19 cellular contexts compared by ENCODE assay signal in genomic region chr6:93962566-93962965, GRCh38.
"Had no signal": no experiment of that assay in that cellular context is flagged by ENCODE, and none has a peak within 500 bp of the region (broad histone marks: within the 10 kb centered on the region; RNA-seq: fewer than 3 reads in every experiment).

No MANE protein-coding gene starts in this region.

- H3K9me3 Mint-ChIP-seq: neural crest cell; T-helper 1 cell treated with Interleukin-12 subunit alpha and Interleukin-12 subunit beta and Interleukin-4 antibody, amounts not matched to agents 30 μg/mL and 1 μg/mL, for 36 hours had no signal

- H3K9me3 ChIP-seq: esophagus muscularis mucosa, pancreas, stomach, thoracic aorta, vagina had no signal

- H3K4me1 Mint-ChIP-seq: activated naive CD4-positive, alpha-beta T cell treated with anti-CD3 and anti-CD28 coated beads, Interleukin-2, amount 50 U/mL, for 24 hours; memory B cell had no signal

- H3K27me3 ChIP-seq: brain microvascular endothelial cell, esophagus muscularis mucosa, pancreas, stomach, vagina had no signal

- H3K36me3 Mint-ChIP-seq: activated naive CD4-positive, alpha-beta T cell treated with anti-CD3 and anti-CD28 coated beads, Interleukin-2, amount 50 U/mL, for 24 hours; memory B cell had no signal

- H3K36me3 ChIP-seq: brain microvascular endothelial cell, esophagus muscularis mucosa, pancreas, stomach, thoracic aorta, vagina had no signal

- ATAC-seq: activated CD4-positive, CD25-positive, alpha-beta regulatory T cell treated with anti-CD3 and anti-CD28 coated beads, Interleukin-2, amount 50 U/mL, for 24 hours; left lobe of liver; pancreas had no signal

- H3K4me3 Mint-ChIP-seq: activated naive CD4-positive, alpha-beta T cell treated with anti-CD3 and anti-CD28 coated beads, Interleukin-2, amount 50 U/mL, for 24 hours; memory B cell; neural crest cell; T-helper 1 cell treated with Interleukin-12 subunit alpha and Interleukin-12 subunit beta and Interleukin-4 antibody, amounts not matched to agents 30 μg/mL and 1 μg/mL, for 36 hours had no signal

- H3K27ac ChIP-seq: brain microvascular endothelial cell, esophagus muscularis mucosa, pancreas, stomach, thoracic aorta, vagina had no signal

- DNase-seq: activated effector memory CD4-positive, alpha-beta T cell treated with Interleukin-2 at 50 U/mL for 16 hours; activated T-cell treated with anti-CD3 and anti-CD28 coated beads, Interleukin-2, amount 50 U/mL, for 1 hour; amygdala; brain microvascular endothelial cell; cerebellar nuclear complex; glutamatergic neuron; stimulated activated CD4-positive, alpha-beta T cell treated with anti-CD3 and anti-CD28 coated beads, Interleukin-15, amount 100 ng/mL, for 24 hours; stimulated activated CD4-positive, alpha-beta T cell treated with anti-CD3 and anti-CD28 coated beads, Interleukin-4, amount 100 ng/mL, for 24 hours; stomach had no signal

- H3K27ac Mint-ChIP-seq: activated naive CD4-positive, alpha-beta T cell treated with anti-CD3 and anti-CD28 coated beads, Interleukin-2, amount 50 U/mL, for 24 hours; memory B cell; T-helper 1 cell treated with Interleukin-12 subunit alpha and Interleukin-12 subunit beta and Interleukin-4 antibody, amounts not matched to agents 30 μg/mL and 1 μg/mL, for 36 hours had no signal

- H3K27me3 Mint-ChIP-seq: activated naive CD4-positive, alpha-beta T cell treated with anti-CD3 and anti-CD28 coated beads, Interleukin-2, amount 50 U/mL, for 24 hours; memory B cell had no signal

- H3K4me1 ChIP-seq: esophagus muscularis mucosa, pancreas, stomach, vagina had no signal

- H3K4me3 ChIP-seq: esophagus muscularis mucosa, pancreas, stomach, thoracic aorta, vagina had no signal
